In genomic region chr1:234985007-234985370, GRCh38 we compare ENCODE assay signal across 12 cellular contexts.
DNase-seq lines count a peak whose midpoint lies in the region; ATAC-seq and TF ChIP-seq lines count a peak whose summit lies in the region.
"Had no signal": no experiment of that assay in that cellular context is flagged by ENCODE, and none has a peak within 500 bp of the region (broad histone marks: within the 10 kb centered on the region; RNA-seq: fewer than 3 reads in every experiment).

No MANE protein-coding gene starts in this region.

- H3K36me3 ChIP-seq in OCI-LY1 (ENCODE audit: insufficient read depth, low read length) (no peaks in the 10 kb centered on the region), right lobe of liver (no peaks in the 10 kb centered on the region), stomach smooth muscle (ENCODE audit: control insufficient read depth in 2 of 2, insufficient read depth in 2 of 2, low read length in 2 of 2) (no peaks in the 10 kb centered on the region)

- peaks cover 17% of the 10 kb centered on the region for H3K36me3 Mint-ChIP-seq in activated T-helper 1 cell treated with anti-CD3 and anti-CD28 coated beads, Interleukin-12 subunit alpha, Interleukin-12 subunit beta, Interleukin-2, Interleukin-4 antibody, amounts not matched to agents 30 ng/mL and 10 ng/mL and 1 ng/mL, durations not matched to agents 14 hours and 24 hours and 36 hours (ENCODE audit: low read depth)

- no peaks in the 10 kb centered on the region for H4K20me1 ChIP-seq in OCI-LY1 (ENCODE audit: insufficient read depth, low read length)

- H3K9me3 ChIP-seq in OCI-LY1 (ENCODE audit: low read length) (no peaks in the 10 kb centered on the region), right lobe of liver (no peaks in the 10 kb centered on the region), stomach smooth muscle (ENCODE audit: control insufficient read depth in 2 of 2, low read length in 2 of 2) (no peaks in the 10 kb centered on the region)

- H3K79me2 ChIP-seq in OCI-LY1 (ENCODE audit: insufficient read depth, low read length): no peaks in the 10 kb centered on the region

- ATAC-seq in right lobe of liver: no peak

- H2AFZ ChIP-seq in OCI-LY1 (ENCODE audit: low read length): no peak overlapping the region

- peaks cover 53% of the 10 kb centered on the region for H3K4me1 ChIP-seq in OCI-LY1 (ENCODE audit: insufficient read depth, low read length, severe bottlenecking)
- peaks cover 0 to 30% (median 14%) of the 10 kb centered on the region in 4 donors for H3K4me1 ChIP-seq in right lobe of liver
- peaks cover 65% of the 10 kb centered on the region for H3K4me1 ChIP-seq in stomach smooth muscle (ENCODE audit: control insufficient read depth, insufficient read depth, low read length)

- H3K27me3 ChIP-seq in OCI-LY1 (ENCODE audit: insufficient read depth, low read length): no peaks in the 10 kb centered on the region
- no peaks in the 10 kb centered on the region for H3K27me3 ChIP-seq in right lobe of liver
- no peaks in the 10 kb centered on the region for H3K27me3 ChIP-seq in stomach smooth muscle (ENCODE audit: control insufficient read depth in 1 of 2, insufficient read depth in 2 of 2, low read length in 2 of 2)

- no peak overlapping the region for H3K4me3 Mint-ChIP-seq in activated T-helper 1 cell treated with anti-CD3 and anti-CD28 coated beads, Interleukin-12 subunit alpha, Interleukin-12 subunit beta, Interleukin-2, Interleukin-4 antibody, amounts not matched to agents 30 ng/mL and 10 ng/mL and 1 ng/mL, durations not matched to agents 14 hours and 24 hours and 36 hours
- H3K4me3 Mint-ChIP-seq: activated naive CD8-positive, alpha-beta T cell had no signal

- no peak for DNase-seq in activated T-helper 1 cell treated with anti-CD3 and anti-CD28 coated beads, Interleukin-12 subunit alpha, Interleukin-12 subunit beta, Interleukin-2, Interleukin-4 antibody, amounts not matched to agents 30 ng/mL and 10 ng/mL and 1 ng/mL, durations not matched to agents 14 hours and 24 hours and 36 hours (ENCODE audit: low spot score)
- DNase-seq in right lobe of liver: peak in 2 of 3 donors; percentile 26 to 43
- no peak for DNase-seq in D341Med (ENCODE audit: low spot score)
- no peak for DNase-seq in DMS79 (lab: John Stamatoyannopoulos, UW)
- DNase-seq in head of caudate nucleus: no peak
- DNase-seq: MM.1S; naive thymus-derived CD4-positive, alpha-beta T cell; NCI-H345; SHP77 treated with DMSO at 0.1 percent for 48 hours had no signal

- intact Hi-C loops in activated T-helper 1 cell treated with anti-CD3 and anti-CD28 coated beads, Interleukin-12 subunit alpha, Interleukin-12 subunit beta, Interleukin-2, Interleukin-4 antibody, amounts not matched to agents 30 ng/mL and 10 ng/mL and 1 ng/mL, durations not matched to agents 14 hours and 24 hours and 36 hours (cut with micrococcal nuclease): no loop called here
- intact Hi-C loops in right lobe of liver (cut with DNase I) (no loop called here), head of caudate nucleus (cut with DNase I) (no loop called here)

- H3K9me2 ChIP-seq in OCI-LY1 (ENCODE audit: low read depth, low read length): no peaks in the 10 kb centered on the region

- peaks cover 85% of the 10 kb centered on the region for H3K4me1 Mint-ChIP-seq in activated T-helper 1 cell treated with anti-CD3 and anti-CD28 coated beads, Interleukin-12 subunit alpha, Interleukin-12 subunit beta, Interleukin-2, Interleukin-4 antibody, amounts not matched to agents 30 ng/mL and 10 ng/mL and 1 ng/mL, durations not matched to agents 14 hours and 24 hours and 36 hours (ENCODE audit: low read depth)

- H3K27ac ChIP-seq in OCI-LY1 (ENCODE audit: low read depth, low read length, poor library complexity, severe bottlenecking): peak overlapping the region; percentile 84
- peak overlapping the region; percentile 87 to 98 (median 94) for H3K27ac ChIP-seq in right lobe of liver
- peak overlapping the region; percentile 98 for H3K27ac ChIP-seq in stomach smooth muscle (ENCODE audit: low read length)

- TF ChIP-seq POLR2A in right lobe of liver (IDR thresholded peaks at IDR 0.05): no peak

- H3K27me3 Mint-ChIP-seq in activated T-helper 1 cell treated with anti-CD3 and anti-CD28 coated beads, Interleukin-12 subunit alpha, Interleukin-12 subunit beta, Interleukin-2, Interleukin-4 antibody, amounts not matched to agents 30 ng/mL and 10 ng/mL and 1 ng/mL, durations not matched to agents 14 hours and 24 hours and 36 hours (ENCODE audit: insufficient read depth): no peaks in the 10 kb centered on the region
- H3K27me3 Mint-ChIP-seq: activated naive CD8-positive, alpha-beta T cell; naive thymus-derived CD4-positive, alpha-beta T cell had no signal

- no peak overlapping the region for H3K4me2 ChIP-seq in OCI-LY1 (ENCODE audit: low read length)

- WGBS in right lobe of liver (ENCODE audit: insufficient coverage, low coverage, low lambda C conversion rate, missing lambda C conversion rate): 95% methylated on average over 3 of the region's 7 CpGs

- TF ChIP-seq CTCF in OCI-LY1 (IDR thresholded peaks at IDR 0.05; ENCODE audit: low read length) (no peak), right lobe of liver (IDR thresholded peaks at IDR 0.05) (no peak)

- H3K9me3 Mint-ChIP-seq in activated T-helper 1 cell treated with anti-CD3 and anti-CD28 coated beads, Interleukin-12 subunit alpha, Interleukin-12 subunit beta, Interleukin-2, Interleukin-4 antibody, amounts not matched to agents 30 ng/mL and 10 ng/mL and 1 ng/mL, durations not matched to agents 14 hours and 24 hours and 36 hours: peaks cover 5% of the 10 kb centered on the region

- no peaks in the 10 kb centered on the region for H3F3A ChIP-seq in OCI-LY1 (ENCODE audit: insufficient read depth, low read length)

- H3K9ac ChIP-seq in OCI-LY1 (ENCODE audit: low read length) (no peak overlapping the region), stomach smooth muscle (ENCODE audit: low read length in 2 of 2) (peak overlapping the region; percentile 1 to 13)

- H3K4me3 ChIP-seq in OCI-LY1 (ENCODE audit: low read depth, low read length, poor library complexity, severe bottlenecking) (no peak overlapping the region), right lobe of liver (no peak overlapping the region), stomach smooth muscle (ENCODE audit: low read length in 2 of 2) (peak overlapping the region in 1 of 2 donors; percentile 29)

- peak overlapping the region; percentile 95 for H3K27ac Mint-ChIP-seq in activated T-helper 1 cell treated with anti-CD3 and anti-CD28 coated beads, Interleukin-12 subunit alpha, Interleukin-12 subunit beta, Interleukin-2, Interleukin-4 antibody, amounts not matched to agents 30 ng/mL and 10 ng/mL and 1 ng/mL, durations not matched to agents 14 hours and 24 hours and 36 hours

Comparison
In these comparisons a context has a peak if more than half of its experiments do, and no peak if none do; other contexts are left out.
1. DNase-seq: peak in right lobe of liver (2 of 3); none in activated T-helper 1 cell treated with anti-CD3 and anti-CD28 coated beads, Interleukin-12 subunit alpha, Interleukin-12 subunit beta, Interleukin-2, Interleukin-4 antibody, amounts not matched to agents 30 ng/mL and 10 ng/mL and 1 ng/mL, durations not matched to agents 14 hours and 24 hours and 36 hours (single experiment), D341Med (single experiment), DMS79 (single experiment) and head of caudate nucleus (0 of 42).
2. Peak in every context shown above with its lines, with median percentiles within 50 percentile points of each other: H3K27ac ChIP-seq.